ENCODE assay signal across 8 cellular contexts in the genomic region with DNA sequence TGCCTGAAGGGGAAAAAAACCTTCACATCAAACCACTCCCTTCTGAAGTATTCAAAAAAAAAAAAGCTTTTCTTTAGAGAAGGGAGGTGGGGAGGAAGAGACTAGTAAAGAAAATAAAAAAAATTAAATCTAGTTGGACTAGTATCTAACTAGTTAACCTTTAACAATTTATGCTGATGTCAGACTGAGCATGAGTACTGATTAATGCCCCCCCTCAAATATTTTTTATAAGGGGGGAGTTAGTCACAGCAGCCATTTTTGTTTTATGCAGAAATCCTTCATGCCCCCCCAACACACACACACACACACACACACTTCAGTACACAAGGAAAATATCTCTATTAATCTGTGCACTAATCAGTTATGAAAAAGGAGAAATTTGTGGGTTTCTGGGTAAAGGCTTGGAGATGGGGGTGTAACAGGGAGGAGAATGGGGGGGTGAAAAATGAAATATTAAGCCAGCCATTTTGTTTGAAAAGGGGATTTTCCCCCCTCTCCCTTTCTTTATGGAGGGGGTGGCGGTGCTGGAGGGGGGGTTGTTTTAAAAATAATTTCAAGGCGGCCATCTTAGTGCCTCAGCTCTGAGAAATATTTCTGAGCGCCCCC. TPM values are rescaled to one million over a fixed set of nuclear protein-coding genes. Genes with fewer than 3 reads are reported as not detected.
DNase-seq lines count a peak whose midpoint lies in the region; ATAC-seq lines count a peak whose summit lies in the region.

No MANE protein-coding gene starts in this region.

- peak overlapping the region; percentile 44 for H3K27ac Mint-ChIP-seq in stimulated activated memory B cell treated with anti-CD40 and anti-IgM and Interleukin-4, amounts not matched to agents 10 μg/mL and 1 μg/mL and 100 μg/mL, for 72 hours

- no peaks in the 10 kb centered on the region for H3K9me3 Mint-ChIP-seq in activated T-cell treated with anti-CD3 and anti-CD28 coated beads, Interleukin-2, amount 50 U/mL, for 4 hours
- H3K9me3 Mint-ChIP-seq in stimulated activated memory B cell treated with anti-CD40 and anti-IgM and Interleukin-4, amounts not matched to agents 10 μg/mL and 1 μg/mL and 100 μg/mL, for 72 hours, result no peaks in the 10 kb centered on the region

- H3K27me3 Mint-ChIP-seq in activated T-cell treated with anti-CD3 and anti-CD28 coated beads, Interleukin-2, amount 50 U/mL, for 4 hours (ENCODE audit: low read depth), result no peaks in the 10 kb centered on the region
- H3K27me3 Mint-ChIP-seq in stimulated activated memory B cell treated with anti-CD40 and anti-IgM and Interleukin-4, amounts not matched to agents 10 μg/mL and 1 μg/mL and 100 μg/mL, for 72 hours, result peaks cover 5% of the 10 kb centered on the region

- H3K4me1 Mint-ChIP-seq in activated T-cell treated with anti-CD3 and anti-CD28 coated beads, Interleukin-2, amount 50 U/mL, for 4 hours (ENCODE audit: low read depth), result peaks cover 3% of the 10 kb centered on the region
- no peaks in the 10 kb centered on the region for H3K4me1 Mint-ChIP-seq in stimulated activated memory B cell treated with anti-CD40 and anti-IgM and Interleukin-4, amounts not matched to agents 10 μg/mL and 1 μg/mL and 100 μg/mL, for 72 hours

- no peak for ATAC-seq in activated T-cell treated with anti-CD3 and anti-CD28 coated beads, Interleukin-2, amount 50 U/mL, for 4 hours
- ATAC-seq in stimulated activated memory B cell treated with anti-CD40 and anti-IgM and Interleukin-4, amounts not matched to agents 10 μg/mL and 1 μg/mL and 100 μg/mL, for 72 hours, result no peak
- ATAC-seq in HG03159 (IDR thresholded peaks at IDR 0.05; ENCODE audit: unreplicated experiment), result no peak

- DNase-seq in EL (peak; percentile 52), NCI-H1694 (lab: John Stamatoyannopoulos, UW) (peak; percentile 45), hepatic stellate cell (ENCODE audit: low spot score) (peak; percentile 39), HPDE6-E6E7 (ENCODE audit: extremely low spot score) (no peak), GDM1 (lab: John Stamatoyannopoulos, UW) (no peak)
- DNase-seq in activated T-cell treated with anti-CD3 and anti-CD28 coated beads, Interleukin-2, amount 50 U/mL, for 4 hours, result peak; percentile 23

- H3K36me3 Mint-ChIP-seq in activated T-cell treated with anti-CD3 and anti-CD28 coated beads, Interleukin-2, amount 50 U/mL, for 4 hours (ENCODE audit: insufficient read depth), result no peaks in the 10 kb centered on the region
- H3K36me3 Mint-ChIP-seq in stimulated activated memory B cell treated with anti-CD40 and anti-IgM and Interleukin-4, amounts not matched to agents 10 μg/mL and 1 μg/mL and 100 μg/mL, for 72 hours, result no peaks in the 10 kb centered on the region

- peak overlapping the region; percentile 75 for H3K4me3 Mint-ChIP-seq in activated T-cell treated with anti-CD3 and anti-CD28 coated beads, Interleukin-2, amount 50 U/mL, for 4 hours
- peak overlapping the region; percentile 44 for H3K4me3 Mint-ChIP-seq in stimulated activated memory B cell treated with anti-CD40 and anti-IgM and Interleukin-4, amounts not matched to agents 10 μg/mL and 1 μg/mL and 100 μg/mL, for 72 hours

RNA-seq across cellular contexts. Expression of a gene that starts 4.7 kb away (rescaled TPM):
- total RNA-seq in activated T-cell treated with anti-CD3 and anti-CD28 coated beads, Interleukin-2, amount 50 U/mL, for 4 hours, result 100 to 1,000 TPM; 117 to 127 (median 123) TPM

RNA-seq across cellular contexts. Expression of a gene that starts 26.1 kb away (rescaled TPM):
- 10 to 100 TPM; 19.7 to 20.8 (median 20.6) TPM for total RNA-seq in activated T-cell treated with anti-CD3 and anti-CD28 coated beads, Interleukin-2, amount 50 U/mL, for 4 hours

RNA-seq across cellular contexts. Expression of a gene that starts 26.5 kb away (rescaled TPM):
- 10 to 100 TPM; 40.4 to 47.5 (median 41.5) TPM for total RNA-seq in activated T-cell treated with anti-CD3 and anti-CD28 coated beads, Interleukin-2, amount 50 U/mL, for 4 hours

RNA-seq across cellular contexts. Expression of a gene that starts 29.0 kb away (rescaled TPM):
- 10 to 100 TPM in 1 of 3 donors, 1 to 10 TPM in 2; 8.9 to 11.1 (median 9.9) TPM for total RNA-seq in activated T-cell treated with anti-CD3 and anti-CD28 coated beads, Interleukin-2, amount 50 U/mL, for 4 hours

RNA-seq across cellular contexts. Expression of a gene that starts 32.2 kb away (rescaled TPM):
- 1 to 10 TPM; 4.7 to 5.5 (median 5.0) TPM for total RNA-seq in activated T-cell treated with anti-CD3 and anti-CD28 coated beads, Interleukin-2, amount 50 U/mL, for 4 hours

Comparison
In these comparisons a context has a peak if more than half of its experiments do, and no peak if none do; other contexts are left out.
1. DNase-seq: peak in EL (single experiment), NCI-H1694 (single experiment), activated T-cell treated with anti-CD3 and anti-CD28 coated beads, Interleukin-2, amount 50 U/mL, for 4 hours (single experiment) and hepatic stellate cell (single experiment); none in HPDE6-E6E7 (single experiment) and GDM1 (single experiment).